26 cellular contexts compared by ENCODE assay signal in genomic region chr1:117841117-117841650, GRCh38.
DNase-seq lines count a peak whose midpoint lies in the region; ATAC-seq, FAIRE-seq and TF ChIP-seq lines count a peak whose summit lies in the region.
"Had no signal": no experiment of that assay in that cellular context is flagged by ENCODE, and none has a peak within 500 bp of the region (broad histone marks: within the 10 kb centered on the region; RNA-seq: fewer than 3 reads in every experiment).

No MANE protein-coding gene starts in this region.

- no peak overlapping the region for H3K4me2 ChIP-seq in GM12878 (ENCODE audit: control insufficient read depth, insufficient read depth)
- no peak overlapping the region for H3K4me2 ChIP-seq in H1 (ENCODE audit: insufficient read depth in 1 of 2, low read depth in 2 of 2, low read length in 2 of 2)
- H3K4me2 ChIP-seq: BLaER1 had no signal

- H3K18ac ChIP-seq in H1 (ENCODE audit: extremely low read depth, low read length): no peak overlapping the region

- DNase-seq in HFFc6: no peak
- DNase-seq in GM12878 (ENCODE audit: low read depth, low spot score): no peak
- DNase-seq in H1 (ENCODE audit: low read depth in 1 of 2, low spot score in 2 of 2): no peak
- no peak for DNase-seq in DMS114 treated with DMSO at 0.1 percent for 48 hours (lab: John Stamatoyannopoulos, UW; ENCODE audit: unreplicated experiment)
- no peak for DNase-seq in stimulated activated CD4-positive, alpha-beta T cell treated with anti-CD3 and anti-CD28 coated beads, Interleukin-2, amount 100 ng/mL, for 24 hours
- DNase-seq in dedifferentiated amniotic fluid mesenchymal stem cell (ENCODE audit: extremely low spot score): no peak
- DNase-seq: 8988T; ACHN; BE2C; C1 segment of cervical spinal cord; CD4-positive, alpha-beta memory T cell; CD4-positive, CD25-positive, alpha-beta regulatory T cell; CD8-positive, alpha-beta memory T cell; COR-L47; DMS 273 treated with DMSO at 0.1 percent for 48 hours; DMS79 treated with DMSO at 0.1 percent for 48 hours; GF-D8 had no signal

- no peaks in the 10 kb centered on the region for H3K4me1 ChIP-seq in HEK293 (ENCODE audit: control insufficient read depth, insufficient read depth, low read length)
- H3K4me1 ChIP-seq in GM12878 (ENCODE audit: control insufficient read depth, insufficient read depth, low read length): no peaks in the 10 kb centered on the region
- no peaks in the 10 kb centered on the region for H3K4me1 ChIP-seq in H1 (replicated peaks in 1 of 4; ENCODE audit: control insufficient read depth in 3 of 4, insufficient read depth in 4 of 4, low read length in 3 of 4)
- H3K4me1 ChIP-seq: BE2C, BLaER1 had no signal

- H3K79me1 ChIP-seq in H1 (ENCODE audit: low read depth, low read length): no peaks in the 10 kb centered on the region

- no peak overlapping the region for H3K4me3 Mint-ChIP-seq in HFFc6
- H3K4me3 Mint-ChIP-seq: CD14-positive monocyte; CD4-positive, alpha-beta memory T cell; CD4-positive, CD25-positive, alpha-beta regulatory T cell; CD8-positive, alpha-beta memory T cell had no signal

- H3K36me3 ChIP-seq in HEK293 (ENCODE audit: control insufficient read depth in 2 of 2, insufficient read depth in 1 of 2, low read length in 2 of 2) (no peaks in the 10 kb centered on the region), GM12878 (ENCODE audit: control insufficient read depth in 2 of 2, insufficient read depth in 2 of 2, low read length in 1 of 2) (no peaks in the 10 kb centered on the region), H1 (ENCODE audit: control insufficient read depth in 2 of 4, insufficient read depth in 4 of 4, low read length in 3 of 4) (no peaks in the 10 kb centered on the region)
- H3K36me3 ChIP-seq: BE2C, BLaER1 had no signal

- H3K27ac ChIP-seq in HEK293 (ENCODE audit: extremely low read depth, low read depth, low read length) (no peak overlapping the region), GM12878 (ENCODE audit: control insufficient read depth, insufficient read depth) (no peak overlapping the region), H1 (ENCODE audit: low read depth, low read length) (no peak overlapping the region)
- H3K27ac ChIP-seq: BLaER1 had no signal

- H4K8ac ChIP-seq in H1 (ENCODE audit: extremely low read depth, insufficient read depth, low read length): no peak overlapping the region

- H2AFZ ChIP-seq in GM12878 (ENCODE audit: control insufficient read depth, low read depth, low read length) (no peak overlapping the region), H1 (ENCODE audit: low read length) (no peak overlapping the region)

- FAIRE-seq in GM12878 (lab: Jason Lieb, UNC) (no peak), H1 (lab: Jason Lieb, UNC) (no peak)
- FAIRE-seq: A204.1, G401.6, GM12892, GM18507, GM19239 had no signal

- no peak overlapping the region for H4K91ac ChIP-seq in H1 (replicated peaks; ENCODE audit: insufficient read length, low read length)

- H3K56ac ChIP-seq in H1 (replicated peaks; ENCODE audit: insufficient read length, low read depth, low read length): no peak overlapping the region

- ATAC-seq in GM12878: no peak
- no peak for ATAC-seq in GM18519 (IDR thresholded peaks at IDR 0.05; ENCODE audit: low FRiP score, unreplicated experiment)

- peaks cover 71% of the 10 kb centered on the region for H3K4me1 Mint-ChIP-seq in HFFc6 (ENCODE audit: low read depth)
- H3K4me1 Mint-ChIP-seq: CD14-positive monocyte; CD4-positive, alpha-beta memory T cell; CD4-positive, CD25-positive, alpha-beta regulatory T cell; CD8-positive, alpha-beta memory T cell had no signal

- in situ Hi-C loops in GM12878 (cut with MboI): no loop called here

- RAD21 ChIA-PET in GM12878 (lab: Charles Lee; ENCODE audit: unreplicated experiment): no interaction called here

- H3K9ac ChIP-seq in GM12878 (ENCODE audit: control insufficient read depth, insufficient read depth, low read length): no peak overlapping the region
- H3K9ac ChIP-seq in H1 (replicated peaks in 1 of 4; ENCODE audit: extremely low read depth in 1 of 4, low read depth in 3 of 4, low read length in 3 of 4): no peak overlapping the region
- H3K9ac ChIP-seq: BLaER1 had no signal

- no peak overlapping the region for H2BK15ac ChIP-seq in H1 (ENCODE audit: low read length)

- H3K23me2 ChIP-seq in H1 (ENCODE audit: low read depth, low read length): no peaks in the 10 kb centered on the region

- no peak overlapping the region for H3K4me3 ChIP-seq in HEK293 (ENCODE audit: low read depth, low read length)
- H3K4me3 ChIP-seq in GM12878: no peak overlapping the region
- no peak overlapping the region for H3K4me3 ChIP-seq in H1 (ENCODE audit: extremely low read depth in 1 of 4, insufficient read depth in 2 of 4, low read depth in 3 of 4, low read length in 4 of 4)
- H3K4me3 ChIP-seq: BLaER1 had no signal

- H3K27me3 ChIP-seq in GM12878 (replicated peaks in 1 of 2; ENCODE audit: control insufficient read depth in 2 of 2, insufficient read depth in 2 of 2, low read length in 1 of 2): no peaks in the 10 kb centered on the region
- no peaks in the 10 kb centered on the region for H3K27me3 ChIP-seq in H1 (replicated peaks in 1 of 4; ENCODE audit: control insufficient read depth in 3 of 4, extremely low read depth in 1 of 4, insufficient read depth in 3 of 4, low read length in 3 of 4)
- H3K27me3 ChIP-seq: BE2C, BLaER1 had no signal

- POLR2A ChIA-PET in HEK293 (lab: Yijun Ruan, JAX) (no interaction called here), GM12878 (lab: Charles Lee) (no interaction called here), H1 (lab: Charles Lee; ENCODE audit: partially characterized antibody) (no interaction called here)

- H2AK5ac ChIP-seq in H1 (ENCODE audit: low read depth, low read length): 0 out of 2 replicates have a peak overlapping the region, but pooled peaks have one; percentile 20

- SMC1A ChIA-PET in GM12878 (lab: Charles Lee; ENCODE audit: uncharacterized antibody, unreplicated experiment): no interaction called here

- peak overlapping the region; percentile 16 for H3K27ac Mint-ChIP-seq in HFFc6
- H3K27ac Mint-ChIP-seq: CD4-positive, alpha-beta memory T cell had no signal

- H3K9me3 ChIP-seq in HEK293 (ENCODE audit: control insufficient read depth, insufficient read depth, low read depth, low read length) (no peaks in the 10 kb centered on the region), GM12878 (replicated peaks; ENCODE audit: control insufficient read depth, insufficient read depth, low read length) (no peaks in the 10 kb centered on the region; the same call in 2 of the 3 replicates), H1 (ENCODE audit: insufficient read depth in 2 of 2, low read depth in 1 of 2, low read length in 1 of 2) (no peaks in the 10 kb centered on the region)
- H3K9me3 ChIP-seq: BE2C had no signal

- no peaks in the 10 kb centered on the region for H3K79me2 ChIP-seq in GM12878 (ENCODE audit: control insufficient read depth, insufficient read depth, low read length)
- H3K79me2 ChIP-seq in H1 (ENCODE audit: control insufficient read depth in 1 of 2, insufficient read depth in 2 of 2, low read length in 2 of 2): no peaks in the 10 kb centered on the region

- no peak overlapping the region for H2BK12ac ChIP-seq in H1 (ENCODE audit: low read depth, low read length)

- no peak overlapping the region for H2BK120ac ChIP-seq in H1 (replicated peaks; ENCODE audit: low read depth, low read length)

- H3K27me3 Mint-ChIP-seq in HFFc6 (ENCODE audit: insufficient read depth): no peaks in the 10 kb centered on the region
- H3K27me3 Mint-ChIP-seq: CD4-positive, alpha-beta memory T cell; CD4-positive, CD25-positive, alpha-beta regulatory T cell had no signal

- no peak overlapping the region for H4K5ac ChIP-seq in H1 (ENCODE audit: insufficient read length, low read depth, low read length)

- no TSS peak for BruUV-seq in GM12878 (replicated peaks; lab: Mats Ljungman, UMichigan)

- peaks cover 42% of the 10 kb centered on the region for H3K36me3 Mint-ChIP-seq in HFFc6 (ENCODE audit: low read depth)

- no peak for TF ChIP-seq EP300 in GM12878 (IDR thresholded peaks at IDR 0.05; ENCODE audit: borderline replicate concordance in 1 of 2, control insufficient read depth in 1 of 2, low read depth in 2 of 2, low read length in 2 of 2)
- TF ChIP-seq EP300 in H1 (IDR thresholded peaks at IDR 0.05; ENCODE audit: borderline replicate concordance in 1 of 2, low read depth in 2 of 2, low read length in 2 of 2): no peak

- TF ChIP-seq CTCF in HEK293 (tag by site-specific recombination; IDR thresholded peaks at IDR 0.05) (no peak), HFFc6 (IDR thresholded peaks at IDR 0.05) (no peak), GM12878 (IDR thresholded peaks at IDR 0.05 in 2 of 3, conservative IDR thresholded peaks at IDR 0.05 in 1 of 3; ENCODE audit: control insufficient read depth in 2 of 3, extremely low read depth in 1 of 3, insufficient read depth in 1 of 3, low read depth in 3 of 3, low read length in 3 of 3) (no peak), H1 (IDR thresholded peaks at IDR 0.05; ENCODE audit: control extremely low read depth in 1 of 3, insufficient read depth in 1 of 3, low read depth in 1 of 3, low read length in 3 of 3) (no peak)

- no peak overlapping the region for H3K23ac ChIP-seq in H1 (ENCODE audit: insufficient read length)

- no peaks in the 10 kb centered on the region for H4K20me1 ChIP-seq in GM12878 (ENCODE audit: control insufficient read depth, insufficient read depth)
- H4K20me1 ChIP-seq in H1 (replicated peaks in 1 of 2; ENCODE audit: control insufficient read depth in 1 of 2, insufficient read depth in 2 of 2, low read length in 2 of 2): no peaks in the 10 kb centered on the region
- H4K20me1 ChIP-seq: BLaER1 had no signal

- intact Hi-C loops in GM12878 (cut with micrococcal nuclease; ENCODE audit: unreplicated experiment): no loop called here

- 33% methylated on average over 3 of the region's 3 CpGs for WGBS in GM12878 (ENCODE audit: insufficient coverage, insufficient replicate concordance, low lambda C conversion rate, missing lambda C conversion rate)
- WGBS in H1 (ENCODE audit: extremely low coverage in 1 of 2, insufficient coverage in 1 of 2, insufficient read length in 1 of 2, insufficient replicate concordance in 2 of 2, low coverage in 1 of 2, low lambda C conversion rate in 2 of 2, missing lambda C conversion rate in 1 of 2), 2 experiments: 84% methylated on average over 3 of the region's 3 CpGs; no CpG with 5 or more reads in 1 of the 2 experiments

- no peak overlapping the region for H2BK5ac ChIP-seq in H1 (ENCODE audit: low read depth, low read length)

- H3K4ac ChIP-seq in H1 (replicated peaks; ENCODE audit: insufficient read length, low read depth, low read length): no peak overlapping the region

- no peak overlapping the region for H3K14ac ChIP-seq in H1 (ENCODE audit: insufficient read length)

- CTCF ChIA-PET in HEK293 (lab: Yijun Ruan, JAX): interaction anchor here (1.8 kb wide), 2 partner anchors 22 to 305 kb away, joined by 4 to 5 read pairs; no protein-coding TSS in a partner anchor
- CTCF ChIA-PET in GM12878 (lab: Yijun Ruan, JAX): no interaction called here
- CTCF ChIA-PET in H1 (lab: Charles Lee; ENCODE audit: partially characterized antibody): interaction anchor here (0.6 to 2.1 kb wide), 5 partner anchors 13 to 1358 kb away, joined by 3 to 7 read pairs (median 3); no protein-coding TSS in a partner anchor

- peaks cover 26% of the 10 kb centered on the region for H3K9me3 Mint-ChIP-seq in HFFc6

- H2BK20ac ChIP-seq in H1 (ENCODE audit: low read length): no peak overlapping the region

- no peak for TF ChIP-seq POLR2A in GM12878 (IDR thresholded peaks at IDR 0.05; ENCODE audit: low read depth, low read length)
- no peak for TF ChIP-seq POLR2A in H1 (IDR thresholded peaks at IDR 0.05; ENCODE audit: control extremely low read depth in 1 of 2, low read depth in 2 of 2, low read length in 2 of 2)

- no peak for TF ChIP-seq RAD21 in GM12878 (IDR thresholded peaks at IDR 0.05; ENCODE audit: insufficient read depth, low read depth, low read length)
- TF ChIP-seq RAD21 in H1 (IDR thresholded peaks at IDR 0.05 in 1 of 2, conservative IDR thresholded peaks at IDR 0.05 in 1 of 2; ENCODE audit: low read depth in 2 of 2, low read length in 2 of 2): no peak

Comparison
In these comparisons a context has a peak if more than half of its experiments do, and no peak if none do; other contexts are left out.
1. Of the 9 proteins assayed by ChIP-seq in both HEK293 and GM12878: peak only in HEK293: ATF2; only in GM12878: none; in both: none; in neither: 8.